Comparison of ENCODE assay signal across 1 cellular context in genomic region chr10:119677904-119678755, GRCh38.
TF ChIP-seq lines count a peak whose summit lies in the region.

No MANE protein-coding gene starts in this region.

TF ChIP-seq in SK-N-SH, 30 proteins besides CTCF, POLR2A, EP300 and RAD21 (continued from another document):
- TF ChIP-seq USF2 (IDR thresholded peaks at IDR 0.05; ENCODE audit: borderline replicate concordance, low read depth, low read length) (no peak), RFX5 (IDR thresholded peaks at IDR 0.05; ENCODE audit: low read length) (no peak), FOSL2 (IDR thresholded peaks at IDR 0.05; ENCODE audit: borderline replicate concordance, low read depth) (no peak), EZH2phosphoT487 (IDR thresholded peaks at IDR 0.05; ENCODE audit: borderline replicate concordance, low read depth) (no peak), REST (IDR thresholded peaks at IDR 0.05; ENCODE audit: low read depth, low read length) (no peak), SMC3 (IDR thresholded peaks at IDR 0.05; ENCODE audit: low read depth, low read length) (no peak), MXI1 (IDR thresholded peaks at IDR 0.05; ENCODE audit: low read depth, low read length) (no peak), JUND (IDR thresholded peaks at IDR 0.05) (no peak), MEF2A (IDR thresholded peaks at IDR 0.05; ENCODE audit: borderline replicate concordance, low read depth) (no peak), USF1 (IDR thresholded peaks at IDR 0.05; ENCODE audit: borderline replicate concordance, low read depth) (no peak), ELF1 (IDR thresholded peaks at IDR 0.05) (no peak), MAX (IDR thresholded peaks at IDR 0.05; ENCODE audit: low read depth) (no peak)
